ENCODE assay signal across 1 cellular context in genomic region chr5:151191661-151192060, GRCh38.
TF ChIP-seq lines count a peak whose summit lies in the region.

No MANE protein-coding gene starts in this region.

TF ChIP-seq in WTC11, 78 proteins besides CTCF, POLR2A, EP300 and RAD21 (continued from another document):
- TF ChIP-seq IRF2 (CRISPR knock-in tag; IDR thresholded peaks at IDR 0.05; ENCODE audit: borderline replicate concordance, low read depth) (no peak), ELF4 (CRISPR knock-in tag; IDR thresholded peaks at IDR 0.05; ENCODE audit: low read depth) (no peak)
TF ChIP-seq in WTC11: peak in this region for 0.
